Comparison of ENCODE assay signal across 1 cellular context in the genomic region with DNA sequence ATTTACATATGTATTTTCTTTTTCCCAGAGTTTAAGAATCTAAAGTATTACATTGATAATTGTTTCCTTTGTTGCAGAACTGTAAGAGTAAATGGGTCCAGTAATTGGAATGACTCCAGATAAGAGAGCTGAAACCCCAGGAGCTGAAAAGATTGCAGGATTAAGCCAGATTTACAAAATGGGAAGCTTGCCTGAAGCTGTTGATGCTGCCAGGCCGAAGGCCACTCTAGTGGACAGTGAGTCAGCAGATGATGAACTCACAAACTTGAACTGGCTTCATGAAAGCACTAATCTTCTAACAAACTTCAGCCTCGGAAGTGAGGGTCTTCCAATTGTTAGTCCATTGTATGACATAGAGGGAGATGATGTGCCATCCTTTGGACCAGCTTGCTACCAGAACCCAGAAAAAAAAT.
TF ChIP-seq lines count a peak whose summit lies in the region.

No MANE protein-coding gene starts in this region.

TF ChIP-seq in A549, 52 proteins besides CTCF, POLR2A, EP300 and RAD21 (continued from another document):
- TF ChIP-seq, protein P1, sequence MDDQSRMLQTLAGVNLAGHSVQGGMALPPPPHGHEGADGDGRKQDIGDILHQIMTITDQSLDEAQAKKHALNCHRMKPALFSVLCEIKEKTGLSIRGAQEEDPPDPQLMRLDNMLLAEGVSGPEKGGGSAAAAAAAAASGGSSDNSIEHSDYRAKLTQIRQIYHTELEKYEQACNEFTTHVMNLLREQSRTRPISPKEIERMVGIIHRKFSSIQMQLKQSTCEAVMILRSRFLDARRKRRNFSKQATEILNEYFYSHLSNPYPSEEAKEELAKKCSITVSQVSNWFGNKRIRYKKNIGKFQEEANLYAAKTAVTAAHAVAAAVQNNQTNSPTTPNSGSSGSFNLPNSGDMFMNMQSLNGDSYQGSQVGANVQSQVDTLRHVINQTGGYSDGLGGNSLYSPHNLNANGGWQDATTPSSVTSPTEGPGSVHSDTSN (IDR thresholded peaks at IDR 0.05): no peak
- 0 out of 2 replicates have a peak, but pooled peaks have one; percentile 43 for TF ChIP-seq JUNB (IDR thresholded peaks at IDR 0.05)
- no peak for TF ChIP-seq RARB (CRISPR knock-in tag; IDR thresholded peaks at IDR 0.05)
- TF ChIP-seq, protein P2, sequence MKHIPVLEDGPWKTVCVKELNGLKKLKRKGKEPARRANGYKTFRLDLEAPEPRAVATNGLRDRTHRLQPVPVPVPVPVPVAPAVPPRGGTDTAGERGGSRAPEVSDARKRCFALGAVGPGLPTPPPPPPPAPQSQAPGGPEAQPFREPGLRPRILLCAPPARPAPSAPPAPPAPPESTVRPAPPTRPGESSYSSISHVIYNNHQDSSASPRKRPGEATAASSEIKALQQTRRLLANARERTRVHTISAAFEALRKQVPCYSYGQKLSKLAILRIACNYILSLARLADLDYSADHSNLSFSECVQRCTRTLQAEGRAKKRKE (CRISPR knock-in tag; IDR thresholded peaks at IDR 0.05; ENCODE audit: low read depth): no peak
- no peak for TF ChIP-seq PHF8 (IDR thresholded peaks at IDR 0.05; ENCODE audit: borderline replicate concordance, low read depth)
- no peak for TF ChIP-seq EHMT2 (IDR thresholded peaks at IDR 0.05; ENCODE audit: low read depth)
- TF ChIP-seq, protein P3, sequence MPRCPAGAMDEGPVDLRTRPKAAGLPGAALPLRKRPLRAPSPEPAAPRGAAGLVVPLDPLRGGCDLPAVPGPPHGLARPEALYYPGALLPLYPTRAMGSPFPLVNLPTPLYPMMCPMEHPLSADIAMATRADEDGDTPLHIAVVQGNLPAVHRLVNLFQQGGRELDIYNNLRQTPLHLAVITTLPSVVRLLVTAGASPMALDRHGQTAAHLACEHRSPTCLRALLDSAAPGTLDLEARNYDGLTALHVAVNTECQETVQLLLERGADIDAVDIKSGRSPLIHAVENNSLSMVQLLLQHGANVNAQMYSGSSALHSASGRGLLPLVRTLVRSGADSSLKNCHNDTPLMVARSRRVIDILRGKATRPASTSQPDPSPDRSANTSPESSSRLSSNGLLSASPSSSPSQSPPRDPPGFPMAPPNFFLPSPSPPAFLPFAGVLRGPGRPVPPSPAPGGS (IDR thresholded peaks at IDR 0.05): no peak
- no peak for TF ChIP-seq ZFP36 (IDR thresholded peaks at IDR 0.05; ENCODE audit: borderline replicate concordance, partially characterized antibody)
- TF ChIP-seq HOXB13 (CRISPR knock-in tag; IDR thresholded peaks at IDR 0.05; ENCODE audit: low read depth): no peak
- no peak for TF ChIP-seq POLR2AphosphoS2 (conservative IDR thresholded peaks at IDR 0.05; ENCODE audit: low read length)
- TF ChIP-seq EHF (CRISPR knock-in tag; IDR thresholded peaks at IDR 0.05): no peak
- no peak for TF ChIP-seq BHLHE40 (IDR thresholded peaks at IDR 0.05; ENCODE audit: low read depth, low read length)
- TF ChIP-seq ESRRA (IDR thresholded peaks at IDR 0.05; ENCODE audit: borderline replicate concordance, low read length): no peak
- no peak for TF ChIP-seq NR3C1 (IDR thresholded peaks at IDR 0.05)
- peak; percentile 16; the same call in 1 of the 2 replicates for TF ChIP-seq GATA3 (IDR thresholded peaks at IDR 0.05; ENCODE audit: borderline replicate concordance)
- TF ChIP-seq, protein P4, sequence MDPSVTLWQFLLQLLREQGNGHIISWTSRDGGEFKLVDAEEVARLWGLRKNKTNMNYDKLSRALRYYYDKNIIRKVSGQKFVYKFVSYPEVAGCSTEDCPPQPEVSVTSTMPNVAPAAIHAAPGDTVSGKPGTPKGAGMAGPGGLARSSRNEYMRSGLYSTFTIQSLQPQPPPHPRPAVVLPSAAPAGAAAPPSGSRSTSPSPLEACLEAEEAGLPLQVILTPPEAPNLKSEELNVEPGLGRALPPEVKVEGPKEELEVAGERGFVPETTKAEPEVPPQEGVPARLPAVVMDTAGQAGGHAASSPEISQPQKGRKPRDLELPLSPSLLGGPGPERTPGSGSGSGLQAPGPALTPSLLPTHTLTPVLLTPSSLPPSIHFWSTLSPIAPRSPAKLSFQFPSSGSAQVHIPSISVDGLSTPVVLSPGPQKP (IDR thresholded peaks at IDR 0.05; ENCODE audit: low read depth, low read length): no peak
- TF ChIP-seq, protein P5, sequence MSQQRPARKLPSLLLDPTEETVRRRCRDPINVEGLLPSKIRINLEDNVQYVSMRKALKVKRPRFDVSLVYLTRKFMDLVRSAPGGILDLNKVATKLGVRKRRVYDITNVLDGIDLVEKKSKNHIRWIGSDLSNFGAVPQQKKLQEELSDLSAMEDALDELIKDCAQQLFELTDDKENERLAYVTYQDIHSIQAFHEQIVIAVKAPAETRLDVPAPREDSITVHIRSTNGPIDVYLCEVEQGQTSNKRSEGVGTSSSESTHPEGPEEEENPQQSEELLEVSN (IDR thresholded peaks at IDR 0.05; ENCODE audit: borderline replicate concordance, low read depth): no peak
- TF ChIP-seq HOXB5 (CRISPR knock-in tag; IDR thresholded peaks at IDR 0.05): no peak
- no peak for TF ChIP-seq TFCP2L1 (CRISPR knock-in tag; IDR thresholded peaks at IDR 0.05)
- TF ChIP-seq, protein P6, sequence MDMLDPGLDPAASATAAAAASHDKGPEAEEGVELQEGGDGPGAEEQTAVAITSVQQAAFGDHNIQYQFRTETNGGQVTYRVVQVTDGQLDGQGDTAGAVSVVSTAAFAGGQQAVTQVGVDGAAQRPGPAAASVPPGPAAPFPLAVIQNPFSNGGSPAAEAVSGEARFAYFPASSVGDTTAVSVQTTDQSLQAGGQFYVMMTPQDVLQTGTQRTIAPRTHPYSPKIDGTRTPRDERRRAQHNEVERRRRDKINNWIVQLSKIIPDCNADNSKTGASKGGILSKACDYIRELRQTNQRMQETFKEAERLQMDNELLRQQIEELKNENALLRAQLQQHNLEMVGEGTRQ (IDR thresholded peaks at IDR 0.05): no peak
- TF ChIP-seq RCOR1 (IDR thresholded peaks at IDR 0.05; ENCODE audit: low read depth, low read length): no peak
- TF ChIP-seq MAZ (IDR thresholded peaks at IDR 0.05; ENCODE audit: borderline replicate concordance, low read depth, low read length): no peak
- no peak for TF ChIP-seq HDAC2 (IDR thresholded peaks at IDR 0.05)
- TF ChIP-seq HEYL (CRISPR knock-in tag; IDR thresholded peaks at IDR 0.05): no peak
- TF ChIP-seq SREBF2 (IDR thresholded peaks at IDR 0.05): no peak
- no peak for TF ChIP-seq KDM5A (IDR thresholded peaks at IDR 0.05)
- TF ChIP-seq NPAS2 (CRISPR knock-in tag; IDR thresholded peaks at IDR 0.05; ENCODE audit: borderline replicate concordance): no peak
- TF ChIP-seq CHD2 (IDR thresholded peaks at IDR 0.05; ENCODE audit: low read length, partially characterized antibody): peak; percentile 12
- TF ChIP-seq TP53 (CRISPR knock-in tag; IDR thresholded peaks at IDR 0.05): no peak
- no peak for TF ChIP-seq ZC3H11A (IDR thresholded peaks at IDR 0.05)
- TF ChIP-seq SMC3 (IDR thresholded peaks at IDR 0.05): no peak
- TF ChIP-seq ZSCAN20 (CRISPR knock-in tag; IDR thresholded peaks at IDR 0.05): no peak
- 0 out of 2 replicates have a peak, but pooled peaks have one; percentile 30 for TF ChIP-seq CHD4 (IDR thresholded peaks at IDR 0.05; ENCODE audit: borderline replicate concordance)
- no peak for TF ChIP-seq CBX2 (IDR thresholded peaks at IDR 0.05; ENCODE audit: borderline replicate concordance, low read depth)
- TF ChIP-seq, protein P7, sequence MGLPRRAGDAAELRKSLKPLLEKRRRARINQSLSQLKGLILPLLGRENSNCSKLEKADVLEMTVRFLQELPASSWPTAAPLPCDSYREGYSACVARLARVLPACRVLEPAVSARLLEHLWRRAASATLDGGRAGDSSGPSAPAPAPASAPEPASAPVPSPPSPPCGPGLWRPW (IDR thresholded peaks at IDR 0.05): no peak
- 0 out of 2 replicates have a peak, but pooled peaks have one; percentile 17 for TF ChIP-seq FOSL2 (IDR thresholded peaks at IDR 0.05)
- TF ChIP-seq FOSL2 (CRISPR knock-in tag; IDR thresholded peaks at IDR 0.05): peak; percentile 72
- TF ChIP-seq HOXA7 (CRISPR knock-in tag; IDR thresholded peaks at IDR 0.05): no peak
TF ChIP-seq in A549: peak in this region for 10.
